1 cellular context compared by ENCODE assay signal in the genomic region with DNA sequence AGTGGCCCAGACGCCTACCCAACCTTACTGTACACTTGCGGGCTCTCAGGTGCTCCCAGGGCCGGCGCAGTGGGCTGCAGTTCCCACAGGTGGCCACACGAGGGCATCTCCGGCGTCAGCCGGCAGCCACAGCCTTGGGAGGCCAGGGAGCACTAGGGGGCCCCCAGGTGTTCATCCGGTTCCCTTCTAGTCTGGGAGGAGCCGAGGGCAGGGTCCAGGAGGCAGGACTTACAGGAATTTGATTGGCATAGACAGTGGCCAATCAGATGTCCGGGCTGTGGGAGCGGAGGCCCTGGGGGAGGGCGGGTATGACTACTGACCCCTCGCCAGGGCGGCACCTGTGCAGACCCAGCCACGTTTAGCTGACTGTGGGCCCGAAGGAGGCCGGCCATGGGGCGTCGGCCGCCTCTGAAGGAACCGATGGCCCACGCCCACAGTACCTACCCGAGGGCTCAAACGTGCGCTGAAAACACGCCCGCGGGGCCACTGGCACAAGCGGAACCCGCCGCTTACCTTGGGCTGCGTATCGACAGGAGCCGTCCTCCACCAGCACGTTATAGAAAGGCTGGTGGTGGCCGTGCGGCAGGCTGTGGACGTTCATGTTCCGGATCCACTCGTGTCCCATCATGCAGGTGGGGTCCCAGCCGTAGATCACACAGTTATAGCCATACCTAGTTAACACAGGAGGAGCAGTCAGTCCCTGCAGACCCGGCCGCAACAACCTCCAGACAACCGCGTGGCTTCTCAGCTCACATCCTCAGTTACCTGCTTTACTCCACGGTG.
TF ChIP-seq lines count a peak whose summit lies in the region.

No MANE protein-coding gene starts in this region.

TF ChIP-seq in WTC11, 78 proteins besides CTCF, POLR2A, EP300 and RAD21 (continued from another document):
- TF ChIP-seq HMGXB4 (CRISPR knock-in tag; IDR thresholded peaks at IDR 0.05) (peak; percentile 70), CREM (CRISPR knock-in tag; IDR thresholded peaks at IDR 0.05) (no peak), ZNF423 (CRISPR knock-in tag; IDR thresholded peaks at IDR 0.05) (0 out of 2 replicates have a peak, but pooled peaks have one; percentile 14), ARID4B (CRISPR knock-in tag; IDR thresholded peaks at IDR 0.05; ENCODE audit: borderline replicate concordance) (0 out of 2 replicates have a peak, but pooled peaks have one; percentile 8), TEAD1 (CRISPR knock-in tag; IDR thresholded peaks at IDR 0.05) (peak; percentile 24; the same call in 1 of the 2 replicates)
- TF ChIP-seq, protein P1, sequence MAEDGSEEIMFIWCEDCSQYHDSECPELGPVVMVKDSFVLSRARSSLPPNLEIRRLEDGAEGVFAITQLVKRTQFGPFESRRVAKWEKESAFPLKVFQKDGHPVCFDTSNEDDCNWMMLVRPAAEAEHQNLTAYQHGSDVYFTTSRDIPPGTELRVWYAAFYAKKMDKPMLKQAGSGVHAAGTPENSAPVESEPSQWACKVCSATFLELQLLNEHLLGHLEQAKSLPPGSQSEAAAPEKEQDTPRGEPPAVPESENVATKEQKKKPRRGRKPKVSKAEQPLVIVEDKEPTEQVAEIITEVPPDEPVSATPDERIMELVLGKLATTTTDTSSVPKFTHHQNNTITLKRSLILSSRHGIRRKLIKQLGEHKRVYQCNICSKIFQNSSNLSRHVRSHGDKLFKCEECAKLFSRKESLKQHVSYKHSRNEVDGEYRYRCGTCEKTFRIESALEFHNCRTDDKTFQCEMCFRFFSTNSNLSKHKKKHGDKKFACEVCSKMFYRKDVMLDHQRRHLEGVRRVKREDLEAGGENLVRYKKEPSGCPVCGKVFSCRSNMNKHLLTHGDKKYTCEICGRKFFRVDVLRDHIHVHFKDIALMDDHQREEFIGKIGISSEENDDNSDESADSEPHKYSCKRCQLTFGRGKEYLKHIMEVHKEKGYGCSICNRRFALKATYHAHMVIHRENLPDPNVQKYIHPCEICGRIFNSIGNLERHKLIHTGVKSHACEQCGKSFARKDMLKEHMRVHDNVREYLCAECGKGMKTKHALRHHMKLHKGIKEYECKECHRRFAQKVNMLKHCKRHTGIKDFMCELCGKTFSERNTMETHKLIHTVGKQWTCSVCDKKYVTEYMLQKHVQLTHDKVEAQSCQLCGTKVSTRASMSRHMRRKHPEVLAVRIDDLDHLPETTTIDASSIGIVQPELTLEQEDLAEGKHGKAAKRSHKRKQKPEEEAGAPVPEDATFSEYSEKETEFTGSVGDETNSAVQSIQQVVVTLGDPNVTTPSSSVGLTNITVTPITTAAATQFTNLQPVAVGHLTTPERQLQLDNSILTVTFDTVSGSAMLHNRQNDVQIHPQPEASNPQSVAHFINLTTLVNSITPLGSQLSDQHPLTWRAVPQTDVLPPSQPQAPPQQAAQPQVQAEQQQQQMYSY (CRISPR knock-in tag; IDR thresholded peaks at IDR 0.05) = no peak
